Comparison of ENCODE assay signal across 8 cellular contexts in the genomic region with DNA sequence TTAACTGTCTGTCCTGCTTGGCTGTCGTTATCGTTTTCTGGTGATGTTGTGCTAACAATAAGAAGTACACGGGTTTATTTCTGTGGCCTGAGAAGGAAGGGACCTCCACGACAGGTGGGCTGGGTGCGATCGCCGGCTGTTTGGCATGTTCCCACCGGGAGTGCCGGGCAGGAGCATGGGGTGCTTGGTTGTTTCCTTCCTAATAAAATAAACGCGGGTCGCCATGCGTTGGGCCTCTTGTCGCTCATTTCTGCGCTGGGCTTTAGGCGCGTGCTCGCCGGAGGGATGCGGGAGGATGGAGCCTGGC. TPM values are rescaled to one million over a fixed set of nuclear protein-coding genes. Genes with fewer than 3 reads are reported as not detected.
DNase-seq lines count a peak whose midpoint lies in the region; ATAC-seq, FAIRE-seq and TF ChIP-seq lines count a peak whose summit lies in the region.

No MANE protein-coding gene starts in this region.

- H3K36me3 Mint-ChIP-seq in memory B cell, result no peaks in the 10 kb centered on the region

- peaks cover 8% of the 10 kb centered on the region for H3K4me1 ChIP-seq in HepG2 (ENCODE audit: insufficient read depth, low read length)
- no peaks in the 10 kb centered on the region for H3K4me1 ChIP-seq in right lobe of liver
- peaks cover 16% of the 10 kb centered on the region for H3K4me1 ChIP-seq in vagina

- POLR2A ChIA-PET in HepG2 (lab: Yijun Ruan, JAX), result no interaction called here

- 97% methylated on average over 12 of the region's 20 CpGs for WGBS in HepG2 (ENCODE audit: low lambda C conversion rate)
- WGBS in right lobe of liver (ENCODE audit: insufficient coverage, low coverage, low lambda C conversion rate, missing lambda C conversion rate), result 64% methylated on average over 9 of the region's 20 CpGs

- peak overlapping the region; percentile 82 for H3K4me3 Mint-ChIP-seq in memory B cell

- TF ChIP-seq CTCF in HepG2 (CRISPR knock-in tag; IDR thresholded peaks at IDR 0.05), result no peak
- TF ChIP-seq CTCF in right lobe of liver (IDR thresholded peaks at IDR 0.05), result no peak
- no peak for TF ChIP-seq CTCF in astrocyte of the spinal cord (IDR thresholded peaks at IDR 0.05; ENCODE audit: low read depth, low read length)
- no peak for TF ChIP-seq CTCF in vagina (IDR thresholded peaks at IDR 0.05)

- H3K27ac ChIP-seq in HepG2 (ENCODE audit: extremely low read length, insufficient read depth, low read length) (no peak overlapping the region), right lobe of liver (no peak overlapping the region), vagina (peak overlapping the region; percentile 91)

- H3K27me3 ChIP-seq in HepG2 (ENCODE audit: control insufficient read depth in 1 of 2, insufficient read depth in 2 of 2, low read length in 2 of 2), result no peaks in the 10 kb centered on the region
- H3K27me3 ChIP-seq in right lobe of liver, result no peaks in the 10 kb centered on the region
- H3K27me3 ChIP-seq in vagina, result no peaks in the 10 kb centered on the region

- ATAC-seq in HepG2, result no peak
- ATAC-seq in right lobe of liver, result no peak
- no peak for ATAC-seq in memory B cell (ENCODE audit: low read depth)
- ATAC-seq in HG03039 (IDR thresholded peaks at IDR 0.05; ENCODE audit: unreplicated experiment), result no peak

- H3K27me3 Mint-ChIP-seq in memory B cell, result no peaks in the 10 kb centered on the region

- no peak overlapping the region for H3K4me2 ChIP-seq in HepG2 (ENCODE audit: low read depth, low read length)

- TF ChIP-seq POLR2A in HepG2 (IDR thresholded peaks at IDR 0.05; ENCODE audit: insufficient read depth in 1 of 2, low read depth in 2 of 2, low read length in 2 of 2), result no peak
- TF ChIP-seq POLR2A in right lobe of liver (IDR thresholded peaks at IDR 0.05), result no peak
- TF ChIP-seq POLR2A in vagina (IDR thresholded peaks at IDR 0.05), result no peak

- H3K9ac ChIP-seq in HepG2 (ENCODE audit: insufficient read depth, low read depth, low read length), result no peak overlapping the region

- intact Hi-C loops in HepG2 (cut with micrococcal nuclease; ENCODE audit: unreplicated experiment) (no loop called here), right lobe of liver (cut with DNase I) (no loop called here), vagina (cut with DNase I) (no loop called here)

- H3K27ac Mint-ChIP-seq in memory B cell, result peak overlapping the region; percentile 88

- no peak overlapping the region; a peak in 1 of 6 replicates for H3K4me3 ChIP-seq in HepG2 (replicated peaks in 1 of 3; ENCODE audit: insufficient read depth in 1 of 3, low read depth in 2 of 3, low read length in 3 of 3)
- peak overlapping the region in 1 of 3 donors; percentile 13 for H3K4me3 ChIP-seq in right lobe of liver
- peak overlapping the region; percentile 13 for H3K4me3 ChIP-seq in astrocyte of the spinal cord (ENCODE audit: low read depth, low read length)
- peak overlapping the region; percentile 47 to 74 for H3K4me3 ChIP-seq in vagina

- no peak for TF ChIP-seq EP300 in HepG2 (IDR thresholded peaks at IDR 0.05; ENCODE audit: low read depth in 2 of 2, low read length in 2 of 2)
- no peak for TF ChIP-seq EP300 in HepG2 (CRISPR knock-in tag; IDR thresholded peaks at IDR 0.05; ENCODE audit: borderline replicate concordance)

- no peaks in the 10 kb centered on the region for H3K9me3 Mint-ChIP-seq in memory B cell

- peaks cover 6% of the 10 kb centered on the region for H3K4me1 Mint-ChIP-seq in memory B cell

- H4K20me1 ChIP-seq in HepG2 (ENCODE audit: insufficient read depth, low read length), result no peaks in the 10 kb centered on the region

- no TSS peak for BruUV-seq in HepG2 (replicated peaks; lab: Mats Ljungman, UMichigan)

- CTCF ChIA-PET in HepG2 (lab: Yijun Ruan, JAX; ENCODE audit: low intra/inter-chr PET ratio, low total read pairs), result no interaction called here

- H2AFZ ChIP-seq in HepG2 (ENCODE audit: low read length), result no peak overlapping the region

- in situ Hi-C loops in HepG2 (cut with HindIII; ENCODE audit: extremely low pct_ligation_motif_present, low pct_unique_long_range_greater_than_20kb) (no loop called here), astrocyte of the spinal cord (cut with HindIII; ENCODE audit: low sequenced_read_pairs) (no loop called here)

- no peak for DNase-seq in HepG2 (ENCODE audit: low spot score)
- no peak for DNase-seq in right lobe of liver
- DNase-seq in astrocyte of the spinal cord (ENCODE audit: low read depth, low spot score), result no peak
- DNase-seq in memory B cell (ENCODE audit: low spot score in 2 of 2), result no peak
- DNase-seq in vagina (ENCODE audit: extremely low spot score in 2 of 2), result no peak
- DNase-seq in NCI-H1105 (lab: John Stamatoyannopoulos, UW), result no peak
- no peak for DNase-seq in A172 (ENCODE audit: low spot score)

- FAIRE-seq in HepG2 (lab: Jason Lieb, UNC), result no peak

- H3K36me3 ChIP-seq in HepG2 (replicated peaks in 1 of 2; ENCODE audit: control insufficient read depth in 1 of 2, insufficient read depth in 2 of 2, low read length in 2 of 2) (no peaks in the 10 kb centered on the region; a peak in 3 of 5 replicates), right lobe of liver (peaks cover 0 to 2% (median 0%) of the 10 kb centered on the region in 4 donors), vagina (peaks cover 0 to 11% of the 10 kb centered on the region in 2 donors)

- TF ChIP-seq RAD21 in HepG2 (CRISPR knock-in tag; IDR thresholded peaks at IDR 0.05), result no peak

- no peaks in the 10 kb centered on the region for H3K9me3 ChIP-seq in HepG2 (ENCODE audit: low read length)
- H3K9me3 ChIP-seq in right lobe of liver, result no peaks in the 10 kb centered on the region
- H3K9me3 ChIP-seq in vagina, result no peaks in the 10 kb centered on the region

- peaks cover 14% of the 10 kb centered on the region for H3K79me2 ChIP-seq in HepG2 (ENCODE audit: insufficient read depth, low read length)

RNA-seq across cellular contexts. Expression of a gene that starts 0.7 kb away (rescaled TPM):
- total RNA-seq in HepG2 (2016; rRNA removed; fragmentation: Illumina TruSeq; extraction: Trizol) (10.9 and 17.4 TPM in 2 replicates), right lobe of liver (10 to 100 TPM; 26.8 to 37.7 (median 30.9) TPM), vagina (116 TPM)
- total RNA-seq in HepG2 (2016; cell fraction: cytosol; rRNA removed; fragmentation: Illumina TruSeq; extraction: Trizol; ENCODE audit: low read depth), result 3.6 and 5.6 TPM in 2 replicates
- total RNA-seq in HepG2 (2016; cell fraction: insoluble cytoplasmic fraction; rRNA removed; fragmentation: Illumina TruSeq; extraction: Trizol), result 8.9 and 16.8 TPM in 2 replicates
- 7.5 and 7.6 TPM in 2 replicates for total RNA-seq in HepG2 (2016; cell fraction: membrane; rRNA removed; fragmentation: Illumina TruSeq; extraction: Trizol)
- total RNA-seq in HepG2 (2016; cell fraction: nucleus; rRNA removed; fragmentation: Illumina TruSeq; extraction: Trizol), result 13.9 and 15.7 TPM in 2 replicates
- 105 and 124 TPM in 2 replicates for polyA plus RNA-seq in HepG2 (2011; rRNA removed)
- 60.1 and 62.5 TPM in 2 replicates for polyA plus RNA-seq in HepG2 (2011; cell fraction: cytosol; rRNA removed)
- 582 and 608 TPM in 2 replicates for polyA plus RNA-seq in HepG2 (2011; cell fraction: nucleus; rRNA removed)
- 57.4 and 84.6 TPM in 2 replicates for polyA plus RNA-seq in HepG2 (2012)
- polyA plus RNA-seq in HepG2 (2016; cell fraction: cytosol; fragmentation: Illumina TruSeq; extraction: Trizol; ENCODE audit: low read depth), result 3.7 and 4.3 TPM in 2 replicates
- 14.7 and 19.8 TPM in 2 replicates for polyA plus RNA-seq in HepG2 (2016; cell fraction: insoluble cytoplasmic fraction; fragmentation: Illumina TruSeq; extraction: Trizol; ENCODE audit: low read depth)
- polyA plus RNA-seq in HepG2 (2016; cell fraction: membrane; fragmentation: Illumina TruSeq; extraction: Trizol; ENCODE audit: low read depth), result 8.3 and 8.4 TPM in 2 replicates
- polyA plus RNA-seq in HepG2 (2016; cell fraction: nucleus; fragmentation: Illumina TruSeq; extraction: Trizol; ENCODE audit: insufficient read depth, low read depth), result 82.9 and 93.3 TPM in 2 replicates
- 62.2 and 71.5 TPM in 2 replicates for polyA minus RNA-seq in HepG2 (2011; rRNA and poly(A)+ RNA removed; ENCODE audit: low replicate concordance)
- 25.7 and 26.8 TPM in 2 replicates for polyA minus RNA-seq in HepG2 (2011; cell fraction: cytosol; rRNA and poly(A)+ RNA removed)
- 94.9 and 97.9 TPM in 2 replicates for polyA minus RNA-seq in HepG2 (2011; cell fraction: nucleus; rRNA and poly(A)+ RNA removed)
- 143 and 229 TPM in 2 replicates for total RNA-seq in A172 (2014; rRNA removed; shearing (Covaris generic))

RNA-seq across cellular contexts. Expression of a gene that starts 7.7 kb away (rescaled TPM):
- 19.5 and 30.7 TPM in 2 replicates for total RNA-seq in HepG2 (2016; rRNA removed; fragmentation: Illumina TruSeq; extraction: Trizol)
- total RNA-seq in HepG2 (2016; cell fraction: cytosol; rRNA removed; fragmentation: Illumina TruSeq; extraction: Trizol; ENCODE audit: low read depth), result 18.5 and 19.1 TPM in 2 replicates
- total RNA-seq in HepG2 (2016; cell fraction: insoluble cytoplasmic fraction; rRNA removed; fragmentation: Illumina TruSeq; extraction: Trizol), result 17.1 and 33.9 TPM in 2 replicates
- total RNA-seq in HepG2 (2016; cell fraction: membrane; rRNA removed; fragmentation: Illumina TruSeq; extraction: Trizol), result 22.2 and 22.4 TPM in 2 replicates
- total RNA-seq in HepG2 (2016; cell fraction: nucleus; rRNA removed; fragmentation: Illumina TruSeq; extraction: Trizol), result 17.3 and 21.6 TPM in 2 replicates
- polyA plus RNA-seq in HepG2 (2011; rRNA removed), result 40.7 and 51.1 TPM in 2 replicates
- 36.0 and 37.8 TPM in 2 replicates for polyA plus RNA-seq in HepG2 (2011; cell fraction: cytosol; rRNA removed)
- polyA plus RNA-seq in HepG2 (2011; cell fraction: nucleus; rRNA removed), result 122 and 133 TPM in 2 replicates
- 33.3 and 62.2 TPM in 2 replicates for polyA plus RNA-seq in HepG2 (2012)
- 26.4 and 26.9 TPM in 2 replicates for polyA plus RNA-seq in HepG2 (2016; cell fraction: cytosol; fragmentation: Illumina TruSeq; extraction: Trizol; ENCODE audit: low read depth)
- 31.3 and 33.6 TPM in 2 replicates for polyA plus RNA-seq in HepG2 (2016; cell fraction: insoluble cytoplasmic fraction; fragmentation: Illumina TruSeq; extraction: Trizol; ENCODE audit: low read depth)
- 24.8 and 24.9 TPM in 2 replicates for polyA plus RNA-seq in HepG2 (2016; cell fraction: membrane; fragmentation: Illumina TruSeq; extraction: Trizol; ENCODE audit: low read depth)
- 55.5 and 66.5 TPM in 2 replicates for polyA plus RNA-seq in HepG2 (2016; cell fraction: nucleus; fragmentation: Illumina TruSeq; extraction: Trizol; ENCODE audit: insufficient read depth, low read depth)
- polyA minus RNA-seq in HepG2 (2011; rRNA and poly(A)+ RNA removed; ENCODE audit: low replicate concordance), result 21.9 and 63.3 TPM in 2 replicates
- 11.7 and 12.1 TPM in 2 replicates for polyA minus RNA-seq in HepG2 (2011; cell fraction: cytosol; rRNA and poly(A)+ RNA removed)
- polyA minus RNA-seq in HepG2 (2011; cell fraction: nucleus; rRNA and poly(A)+ RNA removed), result 22.7 and 43.5 TPM in 2 replicates
- total RNA-seq in right lobe of liver, result 10 to 100 TPM; 19.2 to 36.8 (median 21.9) TPM
- total RNA-seq in vagina, result 33.6 TPM
- total RNA-seq in A172 (2014; rRNA removed; shearing (Covaris generic)), result 110 and 137 TPM in 2 replicates

RNA-seq across cellular contexts. Expression of a gene that starts 7.8 kb away (rescaled TPM):
- total RNA-seq in HepG2 (2016; rRNA removed; fragmentation: Illumina TruSeq; extraction: Trizol) (23.1 and 56.7 TPM in 2 replicates), right lobe of liver (10 to 100 TPM; 26.5 to 41.4 (median 32.4) TPM), vagina (54.5 TPM)
- 11.1 and 12.5 TPM in 2 replicates for total RNA-seq in HepG2 (2016; cell fraction: cytosol; rRNA removed; fragmentation: Illumina TruSeq; extraction: Trizol; ENCODE audit: low read depth)
- total RNA-seq in HepG2 (2016; cell fraction: insoluble cytoplasmic fraction; rRNA removed; fragmentation: Illumina TruSeq; extraction: Trizol), result 18.3 and 57.2 TPM in 2 replicates
- total RNA-seq in HepG2 (2016; cell fraction: membrane; rRNA removed; fragmentation: Illumina TruSeq; extraction: Trizol), result 19.9 and 20.2 TPM in 2 replicates
- total RNA-seq in HepG2 (2016; cell fraction: nucleus; rRNA removed; fragmentation: Illumina TruSeq; extraction: Trizol), result 51.0 and 62.6 TPM in 2 replicates
- 110 and 142 TPM in 2 replicates for polyA plus RNA-seq in HepG2 (2011; rRNA removed)
- 147 and 160 TPM in 2 replicates for polyA plus RNA-seq in HepG2 (2011; cell fraction: cytosol; rRNA removed)
- 101 and 106 TPM in 2 replicates for polyA plus RNA-seq in HepG2 (2011; cell fraction: nucleus; rRNA removed)
- 83.1 and 96.9 TPM in 2 replicates for polyA plus RNA-seq in HepG2 (2012)
- 20.5 and 22.7 TPM in 2 replicates for polyA plus RNA-seq in HepG2 (2016; cell fraction: cytosol; fragmentation: Illumina TruSeq; extraction: Trizol; ENCODE audit: low read depth)
- polyA plus RNA-seq in HepG2 (2016; cell fraction: insoluble cytoplasmic fraction; fragmentation: Illumina TruSeq; extraction: Trizol; ENCODE audit: low read depth), result 31.3 and 34.5 TPM in 2 replicates
- polyA plus RNA-seq in HepG2 (2016; cell fraction: membrane; fragmentation: Illumina TruSeq; extraction: Trizol; ENCODE audit: low read depth), result 23.2 and 27.2 TPM in 2 replicates
- 127 and 134 TPM in 2 replicates for polyA plus RNA-seq in HepG2 (2016; cell fraction: nucleus; fragmentation: Illumina TruSeq; extraction: Trizol; ENCODE audit: insufficient read depth, low read depth)
- 142 and 210 TPM in 2 replicates for polyA minus RNA-seq in HepG2 (2011; rRNA and poly(A)+ RNA removed; ENCODE audit: low replicate concordance)
- polyA minus RNA-seq in HepG2 (2011; cell fraction: cytosol; rRNA and poly(A)+ RNA removed), result 79.7 and 100 TPM in 2 replicates
- 19.4 and 25.6 TPM in 2 replicates for polyA minus RNA-seq in HepG2 (2011; cell fraction: nucleus; rRNA and poly(A)+ RNA removed)
- 132 and 137 TPM in 2 replicates for total RNA-seq in A172 (2014; rRNA removed; shearing (Covaris generic))

RNA-seq across cellular contexts. Expression of a gene that starts 21.8 kb away (rescaled TPM):
- total RNA-seq in HepG2 (2016; rRNA removed; fragmentation: Illumina TruSeq; extraction: Trizol) (0.90 and 5.8 TPM in 2 replicates), right lobe of liver (10 to 100 TPM in 1 of 6 experiments, 1 to 10 TPM in 5; 1.3 to 22.8 (median 2.6) TPM), vagina (20.1 TPM)
- total RNA-seq in HepG2 (2016; cell fraction: cytosol; rRNA removed; fragmentation: Illumina TruSeq; extraction: Trizol; ENCODE audit: low read depth), result 1.4 and 2.4 TPM in 2 replicates
- 1.5 and 4.7 TPM in 2 replicates for total RNA-seq in HepG2 (2016; cell fraction: insoluble cytoplasmic fraction; rRNA removed; fragmentation: Illumina TruSeq; extraction: Trizol)
- 1.5 and 2.0 TPM in 2 replicates for total RNA-seq in HepG2 (2016; cell fraction: membrane; rRNA removed; fragmentation: Illumina TruSeq; extraction: Trizol)
- total RNA-seq in HepG2 (2016; cell fraction: nucleus; rRNA removed; fragmentation: Illumina TruSeq; extraction: Trizol), result 5.8 and 9.4 TPM in 2 replicates
- 20.6 and 26.3 TPM in 2 replicates for polyA plus RNA-seq in HepG2 (2011; rRNA removed)
- 5.3 and 6.9 TPM in 2 replicates for polyA plus RNA-seq in HepG2 (2011; cell fraction: cytosol; rRNA removed)
- polyA plus RNA-seq in HepG2 (2011; cell fraction: nucleus; rRNA removed), result 197 and 290 TPM in 2 replicates
- polyA plus RNA-seq in HepG2 (2012), result 15.1 and 20.7 TPM in 2 replicates
- polyA plus RNA-seq in HepG2 (2016; cell fraction: cytosol; fragmentation: Illumina TruSeq; extraction: Trizol; ENCODE audit: low read depth), result 0.36 and 0.64 TPM in 2 replicates
- 2.1 and 4.1 TPM in 2 replicates for polyA plus RNA-seq in HepG2 (2016; cell fraction: insoluble cytoplasmic fraction; fragmentation: Illumina TruSeq; extraction: Trizol; ENCODE audit: low read depth)
- polyA plus RNA-seq in HepG2 (2016; cell fraction: membrane; fragmentation: Illumina TruSeq; extraction: Trizol; ENCODE audit: low read depth), result 1.6 and 2.6 TPM in 2 replicates
- 56.9 and 70.7 TPM in 2 replicates for polyA plus RNA-seq in HepG2 (2016; cell fraction: nucleus; fragmentation: Illumina TruSeq; extraction: Trizol; ENCODE audit: insufficient read depth, low read depth)
- 13.0 and 37.1 TPM in 2 replicates for polyA minus RNA-seq in HepG2 (2011; rRNA and poly(A)+ RNA removed; ENCODE audit: low replicate concordance)
- polyA minus RNA-seq in HepG2 (2011; cell fraction: cytosol; rRNA and poly(A)+ RNA removed), result 7.5 and 14.2 TPM in 2 replicates
- 36.8 and 42.5 TPM in 2 replicates for polyA minus RNA-seq in HepG2 (2011; cell fraction: nucleus; rRNA and poly(A)+ RNA removed)
- 9.7 and 14.3 TPM in 2 replicates for total RNA-seq in A172 (2014; rRNA removed; shearing (Covaris generic))

RNA-seq across cellular contexts. Expression of a gene that starts 24.9 kb away (rescaled TPM):
- total RNA-seq in HepG2 (2016; rRNA removed; fragmentation: Illumina TruSeq; extraction: Trizol) (6.3 and 16.8 TPM in 2 replicates), right lobe of liver (10 to 100 TPM; 12.6 to 23.0 (median 17.3) TPM), vagina (59.2 TPM)
- total RNA-seq in HepG2 (2016; cell fraction: cytosol; rRNA removed; fragmentation: Illumina TruSeq; extraction: Trizol; ENCODE audit: low read depth), result 5.9 and 8.5 TPM in 2 replicates
- 4.8 and 17.3 TPM in 2 replicates for total RNA-seq in HepG2 (2016; cell fraction: insoluble cytoplasmic fraction; rRNA removed; fragmentation: Illumina TruSeq; extraction: Trizol)
- total RNA-seq in HepG2 (2016; cell fraction: membrane; rRNA removed; fragmentation: Illumina TruSeq; extraction: Trizol), result 5.5 and 6.3 TPM in 2 replicates
- 17.9 and 26.2 TPM in 2 replicates for total RNA-seq in HepG2 (2016; cell fraction: nucleus; rRNA removed; fragmentation: Illumina TruSeq; extraction: Trizol)
- polyA plus RNA-seq in HepG2 (2011; rRNA removed), result 27.9 and 30.9 TPM in 2 replicates
- polyA plus RNA-seq in HepG2 (2011; cell fraction: cytosol; rRNA removed), result 8.7 and 11.6 TPM in 2 replicates
- 281 and 287 TPM in 2 replicates for polyA plus RNA-seq in HepG2 (2011; cell fraction: nucleus; rRNA removed)
- 16.8 and 21.1 TPM in 2 replicates for polyA plus RNA-seq in HepG2 (2012)
- polyA plus RNA-seq in HepG2 (2016; cell fraction: cytosol; fragmentation: Illumina TruSeq; extraction: Trizol; ENCODE audit: low read depth), result 2.5 and 2.9 TPM in 2 replicates
- polyA plus RNA-seq in HepG2 (2016; cell fraction: insoluble cytoplasmic fraction; fragmentation: Illumina TruSeq; extraction: Trizol; ENCODE audit: low read depth), result 5.3 and 7.9 TPM in 2 replicates
- 4.2 and 4.6 TPM in 2 replicates for polyA plus RNA-seq in HepG2 (2016; cell fraction: membrane; fragmentation: Illumina TruSeq; extraction: Trizol; ENCODE audit: low read depth)
- 70.8 TPM in 2 replicates for polyA plus RNA-seq in HepG2 (2016; cell fraction: nucleus; fragmentation: Illumina TruSeq; extraction: Trizol; ENCODE audit: insufficient read depth, low read depth)
- 16.6 and 35.2 TPM in 2 replicates for polyA minus RNA-seq in HepG2 (2011; rRNA and poly(A)+ RNA removed; ENCODE audit: low replicate concordance)
- 7.0 and 7.2 TPM in 2 replicates for polyA minus RNA-seq in HepG2 (2011; cell fraction: cytosol; rRNA and poly(A)+ RNA removed)
- 23.2 and 28.2 TPM in 2 replicates for polyA minus RNA-seq in HepG2 (2011; cell fraction: nucleus; rRNA and poly(A)+ RNA removed)
- total RNA-seq in A172 (2014; rRNA removed; shearing (Covaris generic)), result 29.8 and 43.7 TPM in 2 replicates

Comparison
In these comparisons a context has a peak if more than half of its experiments do, and no peak if none do; other contexts are left out.
1. H3K4me3 ChIP-seq: peak in astrocyte of the spinal cord (single experiment) and vagina (2 of 2); none in HepG2 (0 of 3).